24 cellular contexts compared by ENCODE assay signal in the genomic region with DNA sequence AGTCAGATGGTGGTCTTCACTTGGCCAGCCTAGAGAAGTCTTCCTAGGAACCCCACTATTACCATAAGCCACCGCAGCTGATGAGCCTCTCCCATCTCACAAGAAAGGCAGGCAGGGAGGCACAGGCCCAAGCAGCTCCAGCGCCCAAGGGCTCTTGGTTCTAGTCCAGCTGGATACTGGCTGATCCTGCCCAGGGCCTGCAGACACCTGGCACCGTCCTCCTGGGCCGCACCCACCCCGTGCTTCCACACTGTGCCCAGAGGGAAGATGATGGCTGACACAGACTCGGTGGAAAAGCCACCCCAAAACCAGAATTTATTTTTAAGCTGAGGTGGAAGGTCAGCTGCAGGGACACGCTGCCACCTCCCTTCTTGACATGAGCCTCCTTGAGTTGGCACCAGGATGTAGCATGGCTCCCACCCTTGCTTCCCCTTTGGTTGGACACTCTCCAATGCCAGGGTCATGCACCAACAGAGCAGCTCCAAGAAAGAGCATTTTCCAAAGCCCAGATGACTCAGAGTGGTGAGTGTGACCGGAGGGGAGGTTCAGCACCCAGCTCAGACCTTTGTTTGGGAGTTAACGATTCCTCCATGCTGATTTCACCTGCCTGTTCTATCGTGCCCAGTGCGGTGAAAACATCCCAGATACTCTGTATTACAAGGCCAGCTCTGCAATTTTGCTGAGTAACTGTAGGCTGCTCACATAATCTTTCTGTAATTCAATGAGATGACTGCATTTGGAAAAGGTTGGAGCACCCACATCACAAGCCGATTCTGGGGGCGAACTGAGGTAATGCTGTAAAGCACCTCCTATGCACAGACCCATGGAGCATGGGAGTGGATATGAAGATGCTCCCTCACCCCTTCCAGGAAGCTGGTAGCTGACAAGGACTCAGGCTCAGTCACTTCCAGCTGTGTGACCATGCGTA.
DNase-seq lines count a peak whose midpoint lies in the region; TF ChIP-seq lines count a peak whose summit lies in the region.
"Had no signal": no experiment of that assay in that cellular context is flagged by ENCODE, and none has a peak within 500 bp of the region (broad histone marks: within the 10 kb centered on the region; RNA-seq: fewer than 3 reads in every experiment).

No MANE protein-coding gene starts in this region.

- intact Hi-C loops in breast epithelium (cut with DNase I; ENCODE audit: low total_unique reads), result no loop called here

- in situ Hi-C loops in ACHN (cut with HindIII; ENCODE audit: low pct_ligation_motif_present, low pct_unique_long_range_greater_than_20kb, low sequenced_read_pairs), result no loop called here
- in situ Hi-C loops in brain microvascular endothelial cell (cut with HindIII; ENCODE audit: low pct_ligation_motif_present, low sequenced_read_pairs), result no loop called here
- in situ Hi-C loops in KBM-7 (cut with MboI; ENCODE audit: low pct_unique_long_range_greater_than_20kb, low sequenced_read_pairs), result no loop called here

- DNase-seq in ACHN (peak; percentile 50), NCI-H226 (peak; percentile 63), breast epithelium (ENCODE audit: low spot score in 2 of 2) (peak; percentile 79 to 82), kidney glomerular epithelial cell (lab: John Stamatoyannopoulos, UW) (peak; percentile 14), DMS 273 treated with DMSO at 0.1 percent for 48 hours (lab: John Stamatoyannopoulos, UW) (no peak), brain microvascular endothelial cell (no peak), KBM-7 (no peak)
- no peak for DNase-seq in stimulated activated CD4-positive, alpha-beta T cell treated with anti-CD3 and anti-CD28 coated beads, Interleukin-4, amount 100 ng/mL, for 1 hour
- DNase-seq: activated B cell treated with CpG ODN at 0.5 μM for 24 hours; activated CD4-positive, alpha-beta memory T cell treated with anti-CD3 and anti-CD28 coated beads for 36 hours; activated T-cell treated with anti-CD3 and anti-CD28 coated beads for 4 hours; adrenal gland; cortex of kidney; HFFc6; NCI-H1417; NCI-H524; stimulated activated CD4-positive, alpha-beta T cell treated with anti-CD3 and anti-CD28 coated beads, Interleukin-2, amount 100 ng/mL, for 48 hours; stimulated activated naive CD8-positive, alpha-beta T cell treated with anti-CD3 and anti-CD28 coated beads, Interleukin-15, Interleukin-2, amounts not matched to agents 100 U/mL and 50 U/mL, for 24 hours; T-helper 9 cell; transverse colon had no signal

- no peak for TF ChIP-seq CTCF in breast epithelium (IDR thresholded peaks at IDR 0.05)
- no peak for TF ChIP-seq CTCF in brain microvascular endothelial cell (IDR thresholded peaks at IDR 0.05; ENCODE audit: low read depth, low read length, missing control alignments)

- peaks cover 3 to 14% of the 10 kb centered on the region in 2 donors for H3K4me1 ChIP-seq in breast epithelium
- H3K4me1 ChIP-seq: adrenal gland, transverse colon had no signal

- H3K27me3 ChIP-seq in breast epithelium (no peaks in the 10 kb centered on the region), brain microvascular endothelial cell (replicated peaks) (no peaks in the 10 kb centered on the region)
- H3K27me3 ChIP-seq: adrenal gland, cardiac muscle cell, neutrophil, transverse colon had no signal

- H3K27ac ChIP-seq in breast epithelium (peak overlapping the region; percentile 76 to 77), brain microvascular endothelial cell (no peak overlapping the region)
- H3K27ac ChIP-seq: adrenal gland, cardiac muscle cell, neutrophil, transverse colon had no signal

- TF ChIP-seq POLR2A in breast epithelium (IDR thresholded peaks at IDR 0.05), result no peak

- no peaks in the 10 kb centered on the region for H3K9me3 ChIP-seq in breast epithelium
- H3K9me3 ChIP-seq: adrenal gland, neutrophil, transverse colon had no signal

- H3K36me3 ChIP-seq in breast epithelium (no peaks in the 10 kb centered on the region), brain microvascular endothelial cell (replicated peaks) (no peaks in the 10 kb centered on the region)
- H3K36me3 ChIP-seq: adrenal gland, cardiac muscle cell, neutrophil, transverse colon had no signal

- H3K4me3 ChIP-seq in breast epithelium (peak overlapping the region in 1 of 3 donors; percentile 28), brain microvascular endothelial cell (ENCODE audit: low read depth, low read length) (no peak overlapping the region)
- H3K4me3 ChIP-seq: adrenal gland, cardiac muscle cell, GM12878, lung, transverse colon had no signal

Comparison
In these comparisons a context has a peak if more than half of its experiments do, and no peak if none do; other contexts are left out.
1. DNase-seq: peak in ACHN (single experiment), NCI-H226 (single experiment), breast epithelium (2 of 2) and kidney glomerular epithelial cell (single experiment); none in stimulated activated CD4-positive, alpha-beta T cell treated with anti-CD3 and anti-CD28 coated beads, Interleukin-4, amount 100 ng/mL, for 1 hour (single experiment), DMS 273 treated with DMSO at 0.1 percent for 48 hours (single experiment), brain microvascular endothelial cell (single experiment) and KBM-7 (single experiment).